In genomic region chr17:68457539-68458259, GRCh38 we compare ENCODE assay signal across 8 cellular contexts.
A peak's percentile ranks its signal among the peaks of the same experiment; 100 is the strongest.
DNase-seq lines count a peak whose midpoint lies in the region; ATAC-seq and TF ChIP-seq lines count a peak whose summit lies in the region.

No MANE protein-coding gene starts in this region.

- peaks cover 13% of the 10 kb centered on the region for H3K27me3 ChIP-seq in OCI-LY3 (ENCODE audit: low read depth, low read length)
- H3K27me3 ChIP-seq in mucosa of rectum (ENCODE audit: control insufficient read depth in 2 of 2, insufficient read depth in 2 of 2, low read length in 2 of 2), result no peaks in the 10 kb centered on the region

- DNase-seq in DMS 273 (lab: John Stamatoyannopoulos, UW; ENCODE audit: unreplicated experiment), result peak; percentile 99
- DNase-seq in HuH-7 (ENCODE audit: low spot score), result peak; percentile 90
- peak; percentile 99 for DNase-seq in activated T-cell treated with anti-CD3 and anti-CD28 coated beads, Interleukin-2, amount 50 U/mL, for 1 hour
- peak; percentile 98 to 99 for DNase-seq in erythroblast (lab: John Stamatoyannopoulos, UW)
- DNase-seq in stimulated activated CD8-positive, alpha-beta memory T cell treated with anti-CD3 and anti-CD28 coated beads, Interleukin-4, amount 100 ng/mL, for 4 hours (ENCODE audit: low read depth in 2 of 2, low spot score in 1 of 2), result peak; percentile 89 to 96

- peak overlapping the region; percentile 94 for H3K4me2 ChIP-seq in OCI-LY3 (ENCODE audit: low read length)

- peak; percentile 71 for ATAC-seq in GM21526 (IDR thresholded peaks at IDR 0.05; ENCODE audit: low FRiP score, unreplicated experiment)

- H3K4me1 ChIP-seq in OCI-LY3 (ENCODE audit: low read length) (peaks cover 53% of the 10 kb centered on the region), mucosa of rectum (ENCODE audit: control insufficient read depth in 2 of 2, insufficient read depth in 2 of 2, low read length in 2 of 2) (peaks cover 17 to 40% of the 10 kb centered on the region in 2 donors)

- H3K79me2 ChIP-seq in OCI-LY3 (ENCODE audit: low read length), result no peaks in the 10 kb centered on the region

- H3K27ac ChIP-seq in OCI-LY3 (ENCODE audit: low read length) (peak overlapping the region; percentile 28; the same call in 1 of the 2 replicates), mucosa of rectum (ENCODE audit: low read depth in 2 of 2, low read length in 2 of 2) (peak overlapping the region; percentile 85 to 90)

- H3K4me3 ChIP-seq in OCI-LY3 (ENCODE audit: low read length), result peak overlapping the region; percentile 80
- H3K4me3 ChIP-seq in mucosa of rectum (ENCODE audit: low read length in 2 of 2), result peak overlapping the region; percentile 66 to 78

- H3K9ac ChIP-seq in OCI-LY3 (ENCODE audit: low read length), result peak overlapping the region; percentile 26; the same call in 1 of the 2 replicates
- H3K9ac ChIP-seq in mucosa of rectum (ENCODE audit: low read depth in 1 of 2, low read length in 2 of 2), result peak overlapping the region; percentile 77 to 82

- TF ChIP-seq CTCF in OCI-LY3 (IDR thresholded peaks at IDR 0.05; ENCODE audit: low read depth, low read length), result no peak

- H3K36me3 ChIP-seq in OCI-LY3 (replicated peaks; ENCODE audit: low read depth, low read length), result no peaks in the 10 kb centered on the region
- H3K36me3 ChIP-seq in mucosa of rectum (ENCODE audit: control insufficient read depth in 2 of 2, insufficient read depth in 2 of 2, low read length in 2 of 2), result no peaks in the 10 kb centered on the region

- no peaks in the 10 kb centered on the region for H4K20me1 ChIP-seq in OCI-LY3 (ENCODE audit: insufficient read depth, low read length)

- 0 out of 2 replicates have a peak overlapping the region, but pooled peaks have one; percentile 22 for H2AFZ ChIP-seq in OCI-LY3 (ENCODE audit: low read depth, low read length)

- H3K9me3 ChIP-seq in OCI-LY3 (ENCODE audit: insufficient read depth, low read length) (no peaks in the 10 kb centered on the region), mucosa of rectum (ENCODE audit: control insufficient read depth in 2 of 2, low read length in 2 of 2) (no peaks in the 10 kb centered on the region)

- peak; percentile 90 for TF ChIP-seq POLR2A in erythroblast (IDR thresholded peaks at IDR 0.05; ENCODE audit: low read length)

Comparison
In these comparisons a context has a peak if more than half of its experiments do, and no peak if none do; other contexts are left out.
1. Peak in every context shown above with its lines: DNase-seq, ATAC-seq, H3K4me3 ChIP-seq and H3K27ac ChIP-seq.